In the genomic region with DNA sequence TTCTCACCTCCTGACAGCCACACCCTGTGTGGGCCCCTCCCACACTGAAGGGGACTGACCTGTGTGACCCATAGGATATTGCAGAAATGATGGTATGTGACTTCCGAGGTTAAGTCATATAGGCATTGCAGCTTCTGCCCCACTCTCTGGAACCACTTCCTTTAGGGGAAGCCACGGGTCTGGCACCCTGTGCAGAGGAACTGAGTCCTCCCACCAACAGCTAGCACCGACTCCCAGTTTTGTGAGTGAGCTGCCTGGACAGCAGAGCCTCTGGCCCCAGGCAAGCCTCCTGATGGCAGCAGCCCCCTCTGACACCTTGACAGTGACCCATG, we compare ENCODE assay signal across 10 cellular contexts. TPM values are rescaled to one million over a fixed set of nuclear protein-coding genes. Genes with fewer than 3 reads are reported as not detected.
DNase-seq lines count a peak whose midpoint lies in the region; ATAC-seq, FAIRE-seq and TF ChIP-seq lines count a peak whose summit lies in the region.
"Had no signal": no experiment of that assay in that cellular context is flagged by ENCODE, and none has a peak within 500 bp of the region (broad histone marks: within the 10 kb centered on the region; RNA-seq: fewer than 3 reads in every experiment).

No MANE protein-coding gene starts in this region.

- no peak overlapping the region for H3K4me3 ChIP-seq in osteoblast (ENCODE audit: insufficient read depth, low read length)
- H3K4me3 ChIP-seq: adrenal gland had no signal

- no peaks in the 10 kb centered on the region for H3K27me3 ChIP-seq in osteoblast (ENCODE audit: insufficient read depth, low read length)
- H3K27me3 ChIP-seq: adrenal gland had no signal

- FAIRE-seq in HTR-8/SVneo (lab: Jason Lieb, UNC) = no peak

- H4K20me1 ChIP-seq in osteoblast (ENCODE audit: insufficient read depth, low read length) = no peaks in the 10 kb centered on the region

- H3K79me2 ChIP-seq in osteoblast (ENCODE audit: insufficient read depth, low read length) = no peaks in the 10 kb centered on the region

- peak; percentile 6 to 8 for DNase-seq in activated CD8-positive, alpha-beta memory T cell treated with anti-CD3 and anti-CD28 coated beads for 4 hours (ENCODE audit: low read depth in 2 of 2)
- DNase-seq in osteoblast (ENCODE audit: insufficient read length, low spot score, missing footprints) (peak; percentile 75), HTR-8/SVneo (ENCODE audit: insufficient read length, low spot score) (no peak), NCI-H510A treated with DMSO at 0.1 percent for 48 hours (lab: John Stamatoyannopoulos, UW) (no peak), NCI-H1105 (lab: John Stamatoyannopoulos, UW) (no peak), G401 (ENCODE audit: low spot score) (no peak)
- DNase-seq: NCI-H1930 had no signal

- H3K9me3 ChIP-seq in osteoblast (ENCODE audit: low read depth, low read length) = no peaks in the 10 kb centered on the region
- H3K9me3 ChIP-seq: adrenal gland had no signal

- TF ChIP-seq CTCF in osteoblast (IDR thresholded peaks at IDR 0.05; ENCODE audit: extremely low read depth, low read depth, low read length) = no peak

- peak; percentile 80 for ATAC-seq in GM18511 (IDR thresholded peaks at IDR 0.05; ENCODE audit: unreplicated experiment)
- peak; percentile 83 for ATAC-seq in HG03097 (IDR thresholded peaks at IDR 0.05; ENCODE audit: low FRiP score, unreplicated experiment)

- in situ Hi-C loops in G401 (cut with HindIII; ENCODE audit: low sequenced_read_pairs) = no loop called here

- H2AFZ ChIP-seq in osteoblast (ENCODE audit: low read length) = no peak overlapping the region

- H3K27ac ChIP-seq in osteoblast (ENCODE audit: low read depth, low read length) = no peak overlapping the region
- H3K27ac ChIP-seq: adrenal gland had no signal

- H3K4me1 ChIP-seq in osteoblast (ENCODE audit: insufficient read depth, low read length) = no peaks in the 10 kb centered on the region

- H3K36me3 ChIP-seq in osteoblast (ENCODE audit: insufficient read depth, low read length) = no peaks in the 10 kb centered on the region
- H3K36me3 ChIP-seq: adrenal gland had no signal

- no peak overlapping the region for H3K4me2 ChIP-seq in osteoblast (ENCODE audit: insufficient read depth, low read length)

RNA-seq across cellular contexts. Expression of a gene that starts 24.6 kb away (rescaled TPM):
- total RNA-seq in osteoblast = 76.6 and 86.5 TPM in 2 replicates
- total RNA-seq in G401 (2014; rRNA removed; shearing (Covaris generic)) = 20.2 and 31.2 TPM in 2 replicates

Comparison
In these comparisons a context has a peak if more than half of its experiments do, and no peak if none do; other contexts are left out.
1. DNase-seq: peak in activated CD8-positive, alpha-beta memory T cell treated with anti-CD3 and anti-CD28 coated beads for 4 hours (2 of 2) and osteoblast (single experiment); none in HTR-8/SVneo (single experiment), NCI-H510A treated with DMSO at 0.1 percent for 48 hours (single experiment), NCI-H1105 (single experiment) and G401 (single experiment).